ENCODE assay signal across 25 cellular contexts in genomic region chr2:134586289-134586980, GRCh38.
DNase-seq lines count a peak whose midpoint lies in the region; ATAC-seq and TF ChIP-seq lines count a peak whose summit lies in the region.
"Had no signal": no experiment of that assay in that cellular context is flagged by ENCODE, and none has a peak within 500 bp of the region (broad histone marks: within the 10 kb centered on the region; RNA-seq: fewer than 3 reads in every experiment).

No MANE protein-coding gene starts in this region.

- DNase-seq in activated CD8-positive, alpha-beta memory T cell treated with anti-CD3 and anti-CD28 coated beads, Interleukin-2, amount 10 ng/mL, durations not matched to agents 7 days and 5 days = no peak
- no peak for DNase-seq in activated CD8-positive, alpha-beta memory T cell treated with anti-CD3 and anti-CD28 coated beads for 24 hours
- DNase-seq in NOMO-1 treated with DMSO at 0.1 percent for 48 hours (lab: John Stamatoyannopoulos, UW; ENCODE audit: unreplicated experiment) (peak; percentile 48), germinal center (ENCODE audit: low spot score) (peak; percentile 12), iPS-NIHi7 (ENCODE audit: extremely low spot score) (no peak), glutamatergic neuron (no peak)
- DNase-seq in stimulated activated naive CD8-positive, alpha-beta T cell treated with anti-CD3 and anti-CD28 coated beads, Interleukin-15, Interleukin-2, amounts not matched to agents 100 U/mL and 50 U/mL, for 24 hours = no peak
- DNase-seq: activated CD4-positive, alpha-beta memory T cell treated with anti-CD3 and anti-CD28 coated beads, Interleukin-2, amount 10 ng/mL, durations not matched to agents 7 days and 5 days; activated naive CD4-positive, alpha-beta T cell treated with anti-CD3 and anti-CD28 coated beads, Interleukin-2, amount 50 U/mL, for 16 hours; CD8-positive, alpha-beta memory T cell; DMS 273 treated with DMSO at 0.1 percent for 48 hours; gastrocnemius medialis; HCEC 1CT; mesendoderm; NCI-H1092 treated with DMSO at 0.1 percent for 48 hours; NCI-H1694 treated with DMSO at 0.1 percent for 48 hours; NCI-H2171; NCI-H82; PC-9; SHP77 treated with DMSO at 0.1 percent for 48 hours; stimulated activated naive CD8-positive, alpha-beta T cell treated with anti-CD3 and anti-CD28 coated beads, Interleukin-15, amount 100 ng/mL, for 72 hours; thyroid gland had no signal

- no peaks in the 10 kb centered on the region for H3K27me3 Mint-ChIP-seq in activated CD8-positive, alpha-beta memory T cell treated with anti-CD3 and anti-CD28 coated beads, Interleukin-2, amount 10 ng/mL, durations not matched to agents 7 days and 5 days
- no peaks in the 10 kb centered on the region for H3K27me3 Mint-ChIP-seq in stimulated activated memory B cell treated with anti-CD40 and anti-IgM and Interleukin-4, amounts not matched to agents 10 μg/mL and 1 μg/mL and 100 μg/mL, for 72 hours
- H3K27me3 Mint-ChIP-seq in glutamatergic neuron (ENCODE audit: unreplicated experiment) = peaks cover 2% of the 10 kb centered on the region
- H3K27me3 Mint-ChIP-seq: stimulated activated naive CD8-positive, alpha-beta T cell treated with anti-CD3 and anti-CD28 coated beads, Interleukin-15, amount 100 ng/mL, for 72 hours had no signal

- peaks cover 47% of the 10 kb centered on the region for H3K4me1 Mint-ChIP-seq in activated CD8-positive, alpha-beta memory T cell treated with anti-CD3 and anti-CD28 coated beads, Interleukin-2, amount 10 ng/mL, durations not matched to agents 7 days and 5 days
- H3K4me1 Mint-ChIP-seq in stimulated activated memory B cell treated with anti-CD40 and anti-IgM and Interleukin-4, amounts not matched to agents 10 μg/mL and 1 μg/mL and 100 μg/mL, for 72 hours = peaks cover 29% of the 10 kb centered on the region
- peaks cover 2% of the 10 kb centered on the region for H3K4me1 Mint-ChIP-seq in glutamatergic neuron (ENCODE audit: low read depth, unreplicated experiment)

- ATAC-seq in activated CD8-positive, alpha-beta memory T cell treated with anti-CD3 and anti-CD28 coated beads, Interleukin-2, amount 10 ng/mL, durations not matched to agents 7 days and 5 days = no peak
- peak; percentile 69 for ATAC-seq in stimulated activated memory B cell treated with anti-CD40 and anti-IgM and Interleukin-4, amounts not matched to agents 10 μg/mL and 1 μg/mL and 100 μg/mL, for 72 hours
- ATAC-seq in stimulated activated naive CD8-positive, alpha-beta T cell treated with anti-CD3 and anti-CD28 coated beads, Interleukin-15, Interleukin-2, amounts not matched to agents 100 U/mL and 50 U/mL, for 24 hours = no peak
- ATAC-seq: gastrocnemius medialis; HepG2; stimulated activated naive CD8-positive, alpha-beta T cell treated with anti-CD3 and anti-CD28 coated beads, Interleukin-15, amount 100 ng/mL, for 72 hours had no signal

- peaks cover 19% of the 10 kb centered on the region for H3K9me3 Mint-ChIP-seq in activated CD8-positive, alpha-beta memory T cell treated with anti-CD3 and anti-CD28 coated beads, Interleukin-2, amount 10 ng/mL, durations not matched to agents 7 days and 5 days (ENCODE audit: low read depth)
- H3K9me3 Mint-ChIP-seq in stimulated activated memory B cell treated with anti-CD40 and anti-IgM and Interleukin-4, amounts not matched to agents 10 μg/mL and 1 μg/mL and 100 μg/mL, for 72 hours = peaks cover 16% of the 10 kb centered on the region
- peaks cover 12% of the 10 kb centered on the region for H3K9me3 Mint-ChIP-seq in glutamatergic neuron (ENCODE audit: unreplicated experiment)

- H3K27ac Mint-ChIP-seq in activated CD8-positive, alpha-beta memory T cell treated with anti-CD3 and anti-CD28 coated beads, Interleukin-2, amount 10 ng/mL, durations not matched to agents 7 days and 5 days = peak overlapping the region; percentile 57
- H3K27ac Mint-ChIP-seq in stimulated activated memory B cell treated with anti-CD40 and anti-IgM and Interleukin-4, amounts not matched to agents 10 μg/mL and 1 μg/mL and 100 μg/mL, for 72 hours = peak overlapping the region; percentile 20
- no peak overlapping the region for H3K27ac Mint-ChIP-seq in glutamatergic neuron (ENCODE audit: unreplicated experiment)
- H3K27ac Mint-ChIP-seq: activated CD4-positive, alpha-beta memory T cell treated with anti-CD3 and anti-CD28 coated beads, Interleukin-2, amount 10 ng/mL, durations not matched to agents 7 days and 5 days; activated T-helper 2 cell treated with anti-CD3 and anti-CD28 coated beads, Interferon-gamma antibody, Interleukin-2, Interleukin-4, amounts not matched to agents 10 μg/mL and 5 μg/mL and 100 μg/mL, durations not matched to agents 14 hours and 24 hours and 36 hours; stimulated activated naive CD8-positive, alpha-beta T cell treated with anti-CD3 and anti-CD28 coated beads, Interleukin-15, amount 100 ng/mL, for 72 hours had no signal

- H3K4me3 Mint-ChIP-seq in activated CD8-positive, alpha-beta memory T cell treated with anti-CD3 and anti-CD28 coated beads, Interleukin-2, amount 10 ng/mL, durations not matched to agents 7 days and 5 days = no peak overlapping the region
- H3K4me3 Mint-ChIP-seq in stimulated activated memory B cell treated with anti-CD40 and anti-IgM and Interleukin-4, amounts not matched to agents 10 μg/mL and 1 μg/mL and 100 μg/mL, for 72 hours = no peak overlapping the region
- no peak overlapping the region for H3K4me3 Mint-ChIP-seq in glutamatergic neuron (ENCODE audit: unreplicated experiment)
- H3K4me3 Mint-ChIP-seq: activated CD4-positive, alpha-beta memory T cell treated with anti-CD3 and anti-CD28 coated beads, Interleukin-2, amount 10 ng/mL, durations not matched to agents 7 days and 5 days; CD8-positive, alpha-beta memory T cell; stimulated activated naive CD8-positive, alpha-beta T cell treated with anti-CD3 and anti-CD28 coated beads, Interleukin-15, amount 100 ng/mL, for 72 hours had no signal

- CTCF ChIA-PET in activated CD8-positive, alpha-beta memory T cell treated with anti-CD3 and anti-CD28 coated beads, Interleukin-2, amount 10 ng/mL, durations not matched to agents 7 days and 5 days (lab: Charles Lee) = no interaction called here

- peaks cover 33% of the 10 kb centered on the region for H3K36me3 Mint-ChIP-seq in activated CD8-positive, alpha-beta memory T cell treated with anti-CD3 and anti-CD28 coated beads, Interleukin-2, amount 10 ng/mL, durations not matched to agents 7 days and 5 days
- peaks cover 13% of the 10 kb centered on the region for H3K36me3 Mint-ChIP-seq in stimulated activated memory B cell treated with anti-CD40 and anti-IgM and Interleukin-4, amounts not matched to agents 10 μg/mL and 1 μg/mL and 100 μg/mL, for 72 hours
- H3K36me3 Mint-ChIP-seq in glutamatergic neuron (ENCODE audit: unreplicated experiment) = peaks cover 35% of the 10 kb centered on the region

- TF ChIP-seq CTCF in glutamatergic neuron (IDR thresholded peaks at IDR 0.05; ENCODE audit: partially characterized antibody, unreplicated experiment) = no peak

Comparison
In these comparisons a context has a peak if more than half of its experiments do, and no peak if none do; other contexts are left out.
1. DNase-seq: peak in NOMO-1 treated with DMSO at 0.1 percent for 48 hours (single experiment) and germinal center (single experiment); none in activated CD8-positive, alpha-beta memory T cell treated with anti-CD3 and anti-CD28 coated beads, Interleukin-2, amount 10 ng/mL, durations not matched to agents 7 days and 5 days (single experiment), activated CD8-positive, alpha-beta memory T cell treated with anti-CD3 and anti-CD28 coated beads for 24 hours (single experiment), stimulated activated naive CD8-positive, alpha-beta T cell treated with anti-CD3 and anti-CD28 coated beads, Interleukin-15, Interleukin-2, amounts not matched to agents 100 U/mL and 50 U/mL, for 24 hours (single experiment), iPS-NIHi7 (single experiment) and glutamatergic neuron (single experiment).